In the genomic region with DNA sequence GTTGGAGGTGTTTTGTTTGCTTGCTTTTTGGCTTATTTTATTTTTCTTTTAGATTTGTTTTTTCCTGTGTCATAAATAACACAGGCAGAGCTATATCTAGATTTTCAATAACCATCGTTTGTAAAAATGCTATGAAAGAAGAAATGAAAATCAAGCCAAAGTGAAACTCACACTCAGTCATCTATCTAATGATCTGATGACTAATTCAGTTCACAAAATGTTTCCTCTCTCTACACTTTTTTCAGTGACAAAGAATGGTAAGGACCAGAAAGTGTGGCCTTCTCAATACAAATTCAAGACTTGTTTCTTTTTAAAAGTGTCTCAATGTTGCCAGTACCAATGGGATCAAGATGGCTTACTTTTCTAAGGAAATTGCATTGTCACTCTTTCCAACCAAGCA, we compare ENCODE assay signal across 15 cellular contexts.
A peak's percentile ranks its signal among the peaks of the same experiment; 100 is the strongest.
DNase-seq lines count a peak whose midpoint lies in the region; ATAC-seq lines count a peak whose summit lies in the region.
"Had no signal": no experiment of that assay in that cellular context is flagged by ENCODE, and none has a peak within 500 bp of the region (broad histone marks: within the 10 kb centered on the region; RNA-seq: fewer than 3 reads in every experiment).

No MANE protein-coding gene starts in this region.

- peak overlapping the region; percentile 16 for H3K27ac Mint-ChIP-seq in activated naive CD8-positive, alpha-beta T cell
- H3K27ac Mint-ChIP-seq in activated naive CD8-positive, alpha-beta T cell treated with anti-CD3 and anti-CD28 coated beads, Interleukin-2, amount 50 U/mL, for 24 hours = no peak overlapping the region
- H3K27ac Mint-ChIP-seq in activated CD4-positive, alpha-beta memory T cell treated with anti-CD3 and anti-CD28 coated beads, Interleukin-2, amount 10 ng/mL, durations not matched to agents 7 days and 5 days = no peak overlapping the region
- no peak overlapping the region for H3K27ac Mint-ChIP-seq in naive thymus-derived CD8-positive, alpha-beta T cell
- H3K27ac Mint-ChIP-seq: natural killer cell treated with Interleukin-12 subunit alpha and Interleukin-12 subunit beta and Interleukin-15 and Interleukin-18, amount 100 ng/mL, for 72 hours had no signal

- no peaks in the 10 kb centered on the region for H3K27me3 Mint-ChIP-seq in activated naive CD8-positive, alpha-beta T cell
- no peaks in the 10 kb centered on the region for H3K27me3 Mint-ChIP-seq in activated naive CD8-positive, alpha-beta T cell treated with anti-CD3 and anti-CD28 coated beads, Interleukin-2, amount 50 U/mL, for 24 hours
- no peaks in the 10 kb centered on the region for H3K27me3 Mint-ChIP-seq in activated CD4-positive, alpha-beta memory T cell treated with anti-CD3 and anti-CD28 coated beads, Interleukin-2, amount 10 ng/mL, durations not matched to agents 7 days and 5 days
- no peaks in the 10 kb centered on the region for H3K27me3 Mint-ChIP-seq in naive thymus-derived CD8-positive, alpha-beta T cell
- H3K27me3 Mint-ChIP-seq: natural killer cell treated with Interleukin-12 subunit alpha and Interleukin-12 subunit beta and Interleukin-15 and Interleukin-18, amount 100 ng/mL, for 72 hours had no signal

- H3K9me3 Mint-ChIP-seq in activated naive CD8-positive, alpha-beta T cell (ENCODE audit: low read depth) = peaks cover 4% of the 10 kb centered on the region
- H3K9me3 Mint-ChIP-seq in activated naive CD8-positive, alpha-beta T cell treated with anti-CD3 and anti-CD28 coated beads, Interleukin-2, amount 50 U/mL, for 24 hours = no peaks in the 10 kb centered on the region
- no peaks in the 10 kb centered on the region for H3K9me3 Mint-ChIP-seq in activated CD4-positive, alpha-beta memory T cell treated with anti-CD3 and anti-CD28 coated beads, Interleukin-2, amount 10 ng/mL, durations not matched to agents 7 days and 5 days
- peaks cover 0 to 8% (median 0%) of the 10 kb centered on the region in 9 donors for H3K9me3 Mint-ChIP-seq in naive thymus-derived CD8-positive, alpha-beta T cell

- CTCF ChIA-PET in activated CD4-positive, alpha-beta memory T cell treated with anti-CD3 and anti-CD28 coated beads, Interleukin-2, amount 10 ng/mL, durations not matched to agents 7 days and 5 days (lab: Charles Lee) = no interaction called here

- no peaks in the 10 kb centered on the region for H3K36me3 Mint-ChIP-seq in activated naive CD8-positive, alpha-beta T cell
- H3K36me3 Mint-ChIP-seq in activated naive CD8-positive, alpha-beta T cell treated with anti-CD3 and anti-CD28 coated beads, Interleukin-2, amount 50 U/mL, for 24 hours (ENCODE audit: low read depth) = no peaks in the 10 kb centered on the region
- no peaks in the 10 kb centered on the region for H3K36me3 Mint-ChIP-seq in activated CD4-positive, alpha-beta memory T cell treated with anti-CD3 and anti-CD28 coated beads, Interleukin-2, amount 10 ng/mL, durations not matched to agents 7 days and 5 days (ENCODE audit: low read depth)
- H3K36me3 Mint-ChIP-seq in naive thymus-derived CD8-positive, alpha-beta T cell = no peaks in the 10 kb centered on the region
- H3K36me3 Mint-ChIP-seq: natural killer cell treated with Interleukin-12 subunit alpha and Interleukin-12 subunit beta and Interleukin-15 and Interleukin-18, amount 100 ng/mL, for 72 hours had no signal

- no peaks in the 10 kb centered on the region for H3K36me3 ChIP-seq in MG63
- H3K36me3 ChIP-seq: vagina had no signal

- H3K4me3 Mint-ChIP-seq in activated naive CD8-positive, alpha-beta T cell = no peak overlapping the region
- no peak overlapping the region for H3K4me3 Mint-ChIP-seq in activated naive CD8-positive, alpha-beta T cell treated with anti-CD3 and anti-CD28 coated beads, Interleukin-2, amount 50 U/mL, for 24 hours
- H3K4me3 Mint-ChIP-seq in activated CD4-positive, alpha-beta memory T cell treated with anti-CD3 and anti-CD28 coated beads, Interleukin-2, amount 10 ng/mL, durations not matched to agents 7 days and 5 days = no peak overlapping the region
- no peak overlapping the region for H3K4me3 Mint-ChIP-seq in naive thymus-derived CD8-positive, alpha-beta T cell
- H3K4me3 Mint-ChIP-seq: natural killer cell treated with Interleukin-12 subunit alpha and Interleukin-12 subunit beta and Interleukin-15 and Interleukin-18, amount 100 ng/mL, for 72 hours had no signal

- POLR2A ChIA-PET in activated CD4-positive, alpha-beta memory T cell treated with anti-CD3 and anti-CD28 coated beads, Interleukin-2, amount 10 ng/mL, durations not matched to agents 7 days and 5 days (lab: Charles Lee) = no interaction called here
- POLR2A ChIA-PET in naive thymus-derived CD8-positive, alpha-beta T cell (lab: Charles Lee) = no interaction called here

- no peak for DNase-seq in activated naive CD8-positive, alpha-beta T cell treated with anti-CD3 and anti-CD28 coated beads, Interleukin-2, amount 50 U/mL, for 24 hours
- no peak for DNase-seq in MG63
- no peak for DNase-seq in activated CD4-positive, alpha-beta memory T cell treated with anti-CD3 and anti-CD28 coated beads, Interleukin-2, amount 10 ng/mL, durations not matched to agents 7 days and 5 days
- DNase-seq in SW480 (ENCODE audit: low spot score) = no peak
- no peak for DNase-seq in naive thymus-derived CD8-positive, alpha-beta T cell
- DNase-seq: activated naive CD4-positive, alpha-beta T cell treated with anti-CD3 and anti-CD28 coated beads, Interleukin-2, amount 50 U/mL, for 16 hours; GOT3; SK-N-SH had no signal

- H3K9me3 ChIP-seq in MG63 = no peaks in the 10 kb centered on the region
- H3K9me3 ChIP-seq: A549, SK-N-SH, vagina had no signal

- no peaks in the 10 kb centered on the region for H3K27me3 ChIP-seq in MG63
- H3K27me3 ChIP-seq: vagina had no signal

- H3K4me1 Mint-ChIP-seq in activated naive CD8-positive, alpha-beta T cell (ENCODE audit: low read depth) = no peaks in the 10 kb centered on the region
- H3K4me1 Mint-ChIP-seq in activated naive CD8-positive, alpha-beta T cell treated with anti-CD3 and anti-CD28 coated beads, Interleukin-2, amount 50 U/mL, for 24 hours = no peaks in the 10 kb centered on the region
- no peaks in the 10 kb centered on the region for H3K4me1 Mint-ChIP-seq in activated CD4-positive, alpha-beta memory T cell treated with anti-CD3 and anti-CD28 coated beads, Interleukin-2, amount 10 ng/mL, durations not matched to agents 7 days and 5 days
- H3K4me1 Mint-ChIP-seq in naive thymus-derived CD8-positive, alpha-beta T cell = no peaks in the 10 kb centered on the region

- H3K4me3 ChIP-seq in MG63 = no peak overlapping the region
- H3K4me3 ChIP-seq: A549, skin epidermis, vagina had no signal

- no peak for ATAC-seq in activated naive CD8-positive, alpha-beta T cell treated with anti-CD3 and anti-CD28 coated beads, Interleukin-2, amount 50 U/mL, for 24 hours
- ATAC-seq in GM21576 (IDR thresholded peaks at IDR 0.05; ENCODE audit: unreplicated experiment) (peak; percentile 87), HG03095 (IDR thresholded peaks at IDR 0.05; ENCODE audit: unreplicated experiment) (peak; percentile 90)
- no peak for ATAC-seq in naive thymus-derived CD8-positive, alpha-beta T cell
- ATAC-seq: A549 had no signal

Comparison
In these comparisons a context has a peak if more than half of its experiments do, and no peak if none do; other contexts are left out.
1. ATAC-seq: peak in GM21576 (single experiment) and HG03095 (single experiment); none in activated naive CD8-positive, alpha-beta T cell treated with anti-CD3 and anti-CD28 coated beads, Interleukin-2, amount 50 U/mL, for 24 hours (single experiment) and naive thymus-derived CD8-positive, alpha-beta T cell (0 of 2).